Comparison of ENCODE assay signal across 21 cellular contexts in genomic region chr18:32067375-32068167, GRCh38. TPM values are rescaled to one million over a fixed set of nuclear protein-coding genes. Genes with fewer than 3 reads are reported as not detected.
A peak's percentile ranks its signal among the peaks of the same experiment; 100 is the strongest.
DNase-seq lines count a peak whose midpoint lies in the region; ATAC-seq, FAIRE-seq and TF ChIP-seq lines count a peak whose summit lies in the region.
"Had no signal": no experiment of that assay in that cellular context is flagged by ENCODE, and none has a peak within 500 bp of the region (broad histone marks: within the 10 kb centered on the region; RNA-seq: fewer than 3 reads in every experiment).

No MANE protein-coding gene starts in this region.

- H3K4me1 ChIP-seq in hepatocyte (ENCODE audit: insufficient read depth) = no peaks in the 10 kb centered on the region
- H3K4me1 ChIP-seq in naive thymus-derived CD4-positive, alpha-beta T cell (ENCODE audit: control insufficient read depth in 2 of 2, insufficient read depth in 2 of 2, low read length in 2 of 2) = no peaks in the 10 kb centered on the region

- peaks cover 45% of the 10 kb centered on the region for H3K36me3 Mint-ChIP-seq in activated CD4-positive, alpha-beta T cell treated with anti-CD3 and anti-CD28 coated beads, Interleukin-2, amount 10 ng/mL, durations not matched to agents 24 days and 14 days (ENCODE audit: low read depth)
- peaks cover 82% of the 10 kb centered on the region for H3K36me3 Mint-ChIP-seq in CD4-positive, alpha-beta T cell (ENCODE audit: low read depth)
- H3K36me3 Mint-ChIP-seq in naive thymus-derived CD4-positive, alpha-beta T cell = peaks cover 7 to 46% (median 17%) of the 10 kb centered on the region in 5 donors

- H3K9me3 ChIP-seq in CD4-positive, alpha-beta T cell (ENCODE audit: control insufficient read depth, low read length) = no peaks in the 10 kb centered on the region
- H3K9me3 ChIP-seq in hepatocyte (ENCODE audit: low read depth) = no peaks in the 10 kb centered on the region
- H3K9me3 ChIP-seq in naive thymus-derived CD4-positive, alpha-beta T cell (ENCODE audit: control insufficient read depth in 2 of 3, low read length in 3 of 3) = no peaks in the 10 kb centered on the region

- no peaks in the 10 kb centered on the region for H3K9me3 Mint-ChIP-seq in activated CD4-positive, alpha-beta T cell treated with anti-CD3 and anti-CD28 coated beads, Interleukin-2, amount 10 ng/mL, durations not matched to agents 24 days and 14 days
- H3K9me3 Mint-ChIP-seq in CD4-positive, alpha-beta T cell = no peaks in the 10 kb centered on the region
- H3K9me3 Mint-ChIP-seq in naive thymus-derived CD4-positive, alpha-beta T cell = no peaks in the 10 kb centered on the region
- H3K9me3 Mint-ChIP-seq: CD8-positive, alpha-beta memory T cell had no signal

- POLR2A ChIA-PET in CD4-positive, alpha-beta T cell (lab: Charles Lee) = interaction anchor here (0.9 to 1.4 kb wide), 2 partner anchors 48 to 49 kb away, joined by 3 read pairs; partner anchors contain the start of gene RNF125
- POLR2A ChIA-PET in naive thymus-derived CD4-positive, alpha-beta T cell (lab: Charles Lee) = interaction anchor here (0.9 to 1.9 kb wide), 5 partner anchors 11 to 48 kb away, joined by 3 to 9 read pairs (median 4); partner anchors contain the start of gene RNF138

- no peak overlapping the region for H3K4me3 ChIP-seq in hepatocyte
- no peak overlapping the region for H3K4me3 ChIP-seq in naive thymus-derived CD4-positive, alpha-beta T cell (ENCODE audit: low read length)
- H3K4me3 ChIP-seq: GM12878 had no signal

- no peaks in the 10 kb centered on the region for H3K79me2 ChIP-seq in hepatocyte

- CTCF ChIA-PET in CD4-positive, alpha-beta T cell (lab: Charles Lee) = no interaction called here
- CTCF ChIA-PET in naive thymus-derived CD4-positive, alpha-beta T cell (lab: Charles Lee) = interaction anchor here (1.0 kb wide), 1 partner anchor 48 kb away, joined by 3 read pairs; no protein-coding TSS in a partner anchor

- no peak overlapping the region for H2AFZ ChIP-seq in hepatocyte

- intact Hi-C loops in activated CD4-positive, alpha-beta T cell treated with anti-CD3 and anti-CD28 coated beads, Interleukin-2, amount 10 ng/mL, durations not matched to agents 24 days and 14 days (cut with micrococcal nuclease) = no loop called here
- intact Hi-C loops in CD4-positive, alpha-beta T cell (cut with DNase I, micrococcal nuclease) = no loop called here
- intact Hi-C loops in naive thymus-derived CD4-positive, alpha-beta T cell (cut with micrococcal nuclease) = no loop called here

- ATAC-seq in CD4-positive, alpha-beta T cell (ENCODE audit: poor library complexity) = no peak
- no peak for ATAC-seq in naive thymus-derived CD4-positive, alpha-beta T cell
- ATAC-seq: GM12878 had no signal

- no peak for FAIRE-seq in D721Med (lab: Jason Lieb, UNC)
- FAIRE-seq: G401.6, GM12878 had no signal

- H3K36me3 ChIP-seq in hepatocyte (replicated peaks; ENCODE audit: insufficient read depth, low read depth) = no peaks in the 10 kb centered on the region
- H3K36me3 ChIP-seq in naive thymus-derived CD4-positive, alpha-beta T cell (ENCODE audit: control insufficient read depth in 2 of 3, insufficient read depth in 3 of 3, low read length in 3 of 3) = peaks cover 0 to 36% (median 12%) of the 10 kb centered on the region in 3 experiments

- no peak overlapping the region for H3K27ac ChIP-seq in CD4-positive, alpha-beta T cell (ENCODE audit: low read depth, low read length)
- peak overlapping the region; percentile 34 for H3K27ac ChIP-seq in hepatocyte
- no peak overlapping the region for H3K27ac ChIP-seq in naive thymus-derived CD4-positive, alpha-beta T cell (ENCODE audit: low read depth, low read length)

- TF ChIP-seq CTCF in CD4-positive, alpha-beta T cell (IDR thresholded peaks at IDR 0.05) = no peak
- TF ChIP-seq CTCF in hepatocyte (IDR thresholded peaks at IDR 0.05; ENCODE audit: poor library complexity) (no peak), D721Med (IDR thresholded peaks at IDR 0.05; ENCODE audit: insufficient read depth, missing control alignments) (no peak)

- no peaks in the 10 kb centered on the region for H3K9me2 ChIP-seq in hepatocyte (replicated peaks; ENCODE audit: insufficient read depth)

- H4K20me1 ChIP-seq in hepatocyte (ENCODE audit: insufficient read depth, poor library complexity, severe bottlenecking) = no peaks in the 10 kb centered on the region

- 92% methylated on average over 3 of the region's 3 CpGs for WGBS in hepatocyte (ENCODE audit: low lambda C conversion rate, missing lambda C conversion rate)

- peak overlapping the region; percentile 4 for H3K27ac Mint-ChIP-seq in activated CD4-positive, alpha-beta T cell treated with anti-CD3 and anti-CD28 coated beads, Interleukin-2, amount 10 ng/mL, durations not matched to agents 24 days and 14 days
- H3K27ac Mint-ChIP-seq in CD4-positive, alpha-beta T cell = peak overlapping the region; percentile 45
- H3K27ac Mint-ChIP-seq in naive thymus-derived CD4-positive, alpha-beta T cell = peak overlapping the region in 5 of 9 donors; percentile 2 to 79 (median 35)

- H3K27me3 ChIP-seq in CD4-positive, alpha-beta T cell (ENCODE audit: control insufficient read depth, insufficient read depth, low read length) = no peaks in the 10 kb centered on the region
- no peaks in the 10 kb centered on the region for H3K27me3 ChIP-seq in hepatocyte
- no peaks in the 10 kb centered on the region for H3K27me3 ChIP-seq in naive thymus-derived CD4-positive, alpha-beta T cell (ENCODE audit: control insufficient read depth in 2 of 2, insufficient read depth in 2 of 2, low read length in 2 of 2)

- no peaks in the 10 kb centered on the region for H3K27me3 Mint-ChIP-seq in activated CD4-positive, alpha-beta T cell treated with anti-CD3 and anti-CD28 coated beads, Interleukin-2, amount 10 ng/mL, durations not matched to agents 24 days and 14 days
- H3K27me3 Mint-ChIP-seq in CD4-positive, alpha-beta T cell = no peaks in the 10 kb centered on the region
- H3K27me3 Mint-ChIP-seq in naive thymus-derived CD4-positive, alpha-beta T cell = no peaks in the 10 kb centered on the region
- H3K27me3 Mint-ChIP-seq: CD8-positive, alpha-beta memory T cell had no signal

- DNase-seq in activated CD4-positive, alpha-beta T cell treated with anti-CD3 and anti-CD28 coated beads, Interleukin-2, amount 10 ng/mL, durations not matched to agents 24 days and 14 days = no peak
- DNase-seq in activated CD4-positive, alpha-beta T cell treated with anti-CD3 and anti-CD28 coated beads, Interleukin-2, amount 50 U/mL, for 1 hour = no peak
- DNase-seq in CD4-positive, alpha-beta T cell = no peak
- DNase-seq in hepatocyte (ENCODE audit: low spot score) = no peak
- no peak for DNase-seq in naive thymus-derived CD4-positive, alpha-beta T cell
- DNase-seq in superior temporal gyrus (ENCODE audit: extremely low spot score) = no peak
- DNase-seq in cortex of kidney (lab: John Stamatoyannopoulos, UW) = no peak
- DNase-seq in D721Med (ENCODE audit: insufficient read length, low spot score) = no peak
- DNase-seq: 8988T; CD8-positive, alpha-beta memory T cell; DND-41; HCEC 1CT; MV-4-11; NCI-H1417 treated with DMSO at 0.1 percent for 48 hours; NCI-H2029; NCI-H2171; NCI-H510A; NCI-H774; RPMI8226 had no signal

- H3K4me3 Mint-ChIP-seq in activated CD4-positive, alpha-beta T cell treated with anti-CD3 and anti-CD28 coated beads, Interleukin-2, amount 10 ng/mL, durations not matched to agents 24 days and 14 days = no peak overlapping the region
- no peak overlapping the region for H3K4me3 Mint-ChIP-seq in CD4-positive, alpha-beta T cell
- H3K4me3 Mint-ChIP-seq in naive thymus-derived CD4-positive, alpha-beta T cell = no peak overlapping the region
- H3K4me3 Mint-ChIP-seq: CD8-positive, alpha-beta memory T cell had no signal

- no peak overlapping the region for H3K4me2 ChIP-seq in hepatocyte

- peaks cover 11% of the 10 kb centered on the region for H3K4me1 Mint-ChIP-seq in activated CD4-positive, alpha-beta T cell treated with anti-CD3 and anti-CD28 coated beads, Interleukin-2, amount 10 ng/mL, durations not matched to agents 24 days and 14 days
- H3K4me1 Mint-ChIP-seq in CD4-positive, alpha-beta T cell (ENCODE audit: low read depth) = peaks cover 18% of the 10 kb centered on the region
- peaks cover 0 to 16% (median 5%) of the 10 kb centered on the region in 7 donors for H3K4me1 Mint-ChIP-seq in naive thymus-derived CD4-positive, alpha-beta T cell

RNA-seq across cellular contexts. Expression of gene RNF138, which starts 24.1 kb away (rescaled TPM):
- 81.0 and 103 TPM in 2 replicates for total RNA-seq in activated CD4-positive, alpha-beta T cell treated with anti-CD3 and anti-CD28 coated beads, Interleukin-2, amount 10 ng/mL, durations not matched to agents 24 days and 14 days
- 100 to 1,000 TPM; 177 to 184 TPM for total RNA-seq in CD4-positive, alpha-beta T cell
- total RNA-seq in hepatocyte = 35.8 and 41.1 TPM in 2 replicates
- polyA plus RNA-seq in hepatocyte = 13.1 and 18.5 TPM in 2 replicates
- total RNA-seq in naive thymus-derived CD4-positive, alpha-beta T cell = 100 to 1,000 TPM in 1 of 5 experiments, 10 to 100 TPM in 4; 72.3 to 142 (median 80.7) TPM
- polyA plus RNA-seq in naive thymus-derived CD4-positive, alpha-beta T cell = 100 to 1,000 TPM in 1 of 2 donors, 10 to 100 TPM in 1; 98.4 to 140 TPM

RNA-seq across cellular contexts. Expression of gene RNF125, which starts 48.9 kb away (rescaled TPM):
- total RNA-seq in activated CD4-positive, alpha-beta T cell treated with anti-CD3 and anti-CD28 coated beads, Interleukin-2, amount 10 ng/mL, durations not matched to agents 24 days and 14 days = 32.6 and 35.0 TPM in 2 replicates
- 100 to 1,000 TPM; 107 to 112 TPM for total RNA-seq in CD4-positive, alpha-beta T cell
- 1.1 and 2.1 TPM in 2 replicates for total RNA-seq in hepatocyte
- polyA plus RNA-seq in hepatocyte = 0.64 and 0.88 TPM in 2 replicates
- total RNA-seq in naive thymus-derived CD4-positive, alpha-beta T cell = 10 to 100 TPM; 30.3 to 59.8 (median 37.1) TPM
- polyA plus RNA-seq in naive thymus-derived CD4-positive, alpha-beta T cell = 10 to 100 TPM; 20.9 to 64.7 TPM

Comparison
In these comparisons a context has a peak if more than half of its experiments do, and no peak if none do; other contexts are left out.
1. RNA of gene RNF125, which starts 48.9 kb away (total RNA-seq): 107 to 112 TPM in CD4-positive, alpha-beta T cell, 30.3 to 59.8 TPM in naive thymus-derived CD4-positive, alpha-beta T cell and 32.6 to 35.0 TPM in activated CD4-positive, alpha-beta T cell treated with anti-CD3 and anti-CD28 coated beads, Interleukin-2, amount 10 ng/mL, durations not matched to agents 24 days and 14 days; 1.1 to 2.1 TPM in hepatocyte; every median in the first group is over 10 times any median in the second.
2. Peak in every context shown above with its lines, with median percentiles within 50 percentile points of each other: H3K27ac Mint-ChIP-seq.